Comparison of ENCODE assay signal across 28 cellular contexts in the genomic region with DNA sequence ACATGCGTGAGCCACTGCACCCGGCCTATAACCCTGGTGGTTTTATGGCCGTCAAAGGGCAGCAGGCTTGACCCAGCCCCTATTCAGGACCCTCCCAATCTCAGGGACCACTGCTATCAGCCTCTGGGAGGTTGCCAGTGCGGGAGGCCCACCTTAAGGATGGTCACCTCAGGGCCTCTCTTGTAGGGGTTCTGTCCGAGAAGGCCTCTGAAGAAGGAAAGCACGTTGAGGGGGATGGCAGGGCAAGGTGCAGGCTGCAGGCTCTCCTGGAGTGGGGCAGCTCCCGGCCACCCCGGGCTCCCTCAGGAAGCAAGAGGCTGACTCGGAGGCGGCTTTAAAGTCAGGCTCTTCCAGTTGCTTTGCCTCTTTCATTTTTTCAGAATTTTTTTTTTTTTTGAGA. TPM values are rescaled to one million over a fixed set of nuclear protein-coding genes. Genes with fewer than 3 reads are reported as not detected.
"Had no signal": no experiment of that assay in that cellular context is flagged by ENCODE, and none has a peak within 500 bp of the region (broad histone marks: within the 10 kb centered on the region; RNA-seq: fewer than 3 reads in every experiment).

No MANE protein-coding gene starts in this region.

- H3K27me3 Mint-ChIP-seq: activated CD4-positive, alpha-beta T cell treated with anti-CD3 and anti-CD28 coated beads, Interleukin-2, amount 10 ng/mL, durations not matched to agents 7 days and 5 days had no signal

- H3K27ac Mint-ChIP-seq: activated CD4-positive, alpha-beta T cell treated with anti-CD3 and anti-CD28 coated beads, Interleukin-2, amount 10 ng/mL, durations not matched to agents 7 days and 5 days; activated CD8-positive, alpha-beta T cell treated with anti-CD3 and anti-CD28 coated beads for 36 hours; activated naive CD4-positive, alpha-beta T cell treated with anti-CD3 and anti-CD28 coated beads, Interleukin-2, amount 10 ng/mL, durations not matched to agents 7 days and 5 days; activated naive CD8-positive, alpha-beta T cell treated with anti-CD3 and anti-CD28 coated beads for 36 hours had no signal

- H3K9me3 ChIP-seq: MG63 had no signal

- H3K9ac ChIP-seq: KMS-11 had no signal

- H3K4me3 ChIP-seq: MG63, SK-N-MC had no signal

- H3K4me1 Mint-ChIP-seq: activated CD4-positive, alpha-beta T cell treated with anti-CD3 and anti-CD28 coated beads, Interleukin-2, amount 10 ng/mL, durations not matched to agents 7 days and 5 days; activated naive CD8-positive, alpha-beta T cell treated with anti-CD3 and anti-CD28 coated beads for 36 hours had no signal

- H3K9me3 Mint-ChIP-seq: activated CD4-positive, alpha-beta T cell treated with anti-CD3 and anti-CD28 coated beads, Interleukin-2, amount 10 ng/mL, durations not matched to agents 7 days and 5 days; activated CD8-positive, alpha-beta T cell treated with anti-CD3 and anti-CD28 coated beads for 36 hours; activated naive CD8-positive, alpha-beta T cell treated with anti-CD3 and anti-CD28 coated beads for 36 hours; activated T-cell treated with anti-CD3 and anti-CD28 coated beads, Interleukin-2, amount 50 U/mL, for 4 hours had no signal

- H3K27me3 ChIP-seq: brain microvascular endothelial cell, MG63 had no signal

- H3K4me2 ChIP-seq: KMS-11 had no signal

- DNase-seq: activated CD4-positive, alpha-beta T cell treated with anti-CD3 and anti-CD28 coated beads, Interleukin-2, amount 10 ng/mL, durations not matched to agents 7 days and 5 days; activated CD4-positive, CD25-positive, alpha-beta regulatory T cell; activated CD8-positive, alpha-beta T cell treated with anti-CD3 and anti-CD28 coated beads for 36 hours; activated gamma-delta T cell treated with Interleukin-2 at 50 U/mL for 16 hours; activated naive CD4-positive, alpha-beta T cell treated with anti-CD3 and anti-CD28 coated beads, Interleukin-2, amount 10 ng/mL, durations not matched to agents 7 days and 5 days; activated naive CD8-positive, alpha-beta T cell treated with anti-CD3 and anti-CD28 coated beads for 36 hours; activated T-cell treated with anti-CD3 and anti-CD28 coated beads, Interleukin-2, amount 50 U/mL, for 4 hours; brain microvascular endothelial cell; MG63; MV-4-11; NCI-H1092 treated with DMSO at 0.1 percent for 48 hours; NCI-H1417 treated with DMSO at 0.1 percent for 48 hours; NCI-H1694; NCI-H2029; NCI-H2107; NCI-H2171 treated with DMSO at 0.1 percent for 48 hours; NCI-H226; NCI-H526 treated with DMSO at 0.1 percent for 48 hours; NK-92 treated with Interleukin-12 subunit alpha and Interleukin-12 subunit beta, amount 100 ng/mL, for 24 hours; OCI-M1; RPMI8226; T-helper 1 cell had no signal

- ATAC-seq: activated CD8-positive, alpha-beta T cell treated with anti-CD3 and anti-CD28 coated beads for 36 hours; activated T-cell treated with anti-CD3 and anti-CD28 coated beads, Interleukin-2, amount 50 U/mL, for 4 hours; Panc1; Right ventricle myocardium inferior had no signal

- H3K36me3 ChIP-seq: brain microvascular endothelial cell, MG63 had no signal

- H3K27ac ChIP-seq: brain microvascular endothelial cell, KMS-11, SK-N-MC, VCaP had no signal

- H3K36me3 Mint-ChIP-seq: activated naive CD4-positive, alpha-beta T cell treated with anti-CD3 and anti-CD28 coated beads, Interleukin-2, amount 10 ng/mL, durations not matched to agents 7 days and 5 days; activated naive CD8-positive, alpha-beta T cell treated with anti-CD3 and anti-CD28 coated beads for 36 hours had no signal

- H3K4me3 Mint-ChIP-seq: activated CD4-positive, alpha-beta T cell treated with anti-CD3 and anti-CD28 coated beads, Interleukin-2, amount 10 ng/mL, durations not matched to agents 7 days and 5 days; activated CD8-positive, alpha-beta T cell treated with anti-CD3 and anti-CD28 coated beads for 36 hours; activated naive CD4-positive, alpha-beta T cell treated with anti-CD3 and anti-CD28 coated beads, Interleukin-2, amount 10 ng/mL, durations not matched to agents 7 days and 5 days; activated naive CD8-positive, alpha-beta T cell treated with anti-CD3 and anti-CD28 coated beads for 36 hours; activated T-cell treated with anti-CD3 and anti-CD28 coated beads, Interleukin-2, amount 50 U/mL, for 4 hours had no signal

RNA-seq across cellular contexts. Expression of gene GRTP1, which starts 6.0 kb away (rescaled TPM):
- total RNA-seq: activated CD8-positive, alpha-beta T cell treated with anti-CD3 and anti-CD28 coated beads for 36 hours; activated naive CD8-positive, alpha-beta T cell treated with anti-CD3 and anti-CD28 coated beads for 36 hours; T-helper 2 cell treated with Interferon-gamma antibody and Interleukin-4, amounts not matched to agents 100 ng/mL and 5 ng/mL, for 36 hours had no signal
